In genomic region chr20:5002077-5002413, GRCh38 we compare ENCODE assay signal across 8 cellular contexts. TPM values are rescaled to one million over a fixed set of nuclear protein-coding genes. Genes with fewer than 3 reads are reported as not detected.
DNase-seq lines count a peak whose midpoint lies in the region; ATAC-seq and TF ChIP-seq lines count a peak whose summit lies in the region.

No MANE protein-coding gene starts in this region.

- H3K4me3 Mint-ChIP-seq in activated CD4-positive, alpha-beta T cell treated with anti-CD3 and anti-CD28 coated beads for 36 hours = peak overlapping the region; percentile 82
- H3K4me3 Mint-ChIP-seq in activated T-cell treated with anti-CD3 and anti-CD28 coated beads, Interleukin-2, amount 50 U/mL, for 72 hours = peak overlapping the region; percentile 95
- H3K4me3 Mint-ChIP-seq in stimulated activated naive CD8-positive, alpha-beta T cell treated with anti-CD3 and anti-CD28 coated beads, Interleukin-15, amount 100 ng/mL, for 72 hours = peak overlapping the region; percentile 91 to 98

- peak overlapping the region; percentile 79 for H3K4me3 ChIP-seq in iPS-18c (ENCODE audit: insufficient read depth, low read depth, low read length)

- H3K27me3 Mint-ChIP-seq in activated CD4-positive, alpha-beta T cell treated with anti-CD3 and anti-CD28 coated beads for 36 hours = no peaks in the 10 kb centered on the region
- peaks cover 10% of the 10 kb centered on the region for H3K27me3 Mint-ChIP-seq in activated T-cell treated with anti-CD3 and anti-CD28 coated beads, Interleukin-2, amount 50 U/mL, for 72 hours (ENCODE audit: low read depth)
- H3K27me3 Mint-ChIP-seq in stimulated activated naive CD8-positive, alpha-beta T cell treated with anti-CD3 and anti-CD28 coated beads, Interleukin-15, amount 100 ng/mL, for 72 hours = no peaks in the 10 kb centered on the region

- peak overlapping the region; percentile 11 for H3K27ac Mint-ChIP-seq in activated CD4-positive, alpha-beta T cell treated with anti-CD3 and anti-CD28 coated beads for 36 hours
- H3K27ac Mint-ChIP-seq in activated T-cell treated with anti-CD3 and anti-CD28 coated beads, Interleukin-2, amount 50 U/mL, for 72 hours = no peak overlapping the region
- H3K27ac Mint-ChIP-seq in stimulated activated naive CD8-positive, alpha-beta T cell treated with anti-CD3 and anti-CD28 coated beads, Interleukin-15, amount 100 ng/mL, for 72 hours = peak overlapping the region in 1 of 2 donors; percentile 99

- POLR2A ChIA-PET in activated CD4-positive, alpha-beta T cell treated with anti-CD3 and anti-CD28 coated beads for 36 hours (lab: Charles Lee) = no interaction called here
- POLR2A ChIA-PET in HEK293T (lab: Yijun Ruan, JAX) = no interaction called here

- intact Hi-C loops in activated CD4-positive, alpha-beta T cell treated with anti-CD3 and anti-CD28 coated beads for 36 hours (cut with DNase I, micrococcal nuclease) = loop anchor here in 1 of 2 experiments (10.0 kb wide), 1 partner anchor 103 kb away; no protein-coding TSS in a partner anchor

- ATAC-seq in activated CD4-positive, alpha-beta T cell treated with anti-CD3 and anti-CD28 coated beads for 36 hours = peak; percentile 1
- no peak for ATAC-seq in activated T-cell treated with anti-CD3 and anti-CD28 coated beads, Interleukin-2, amount 50 U/mL, for 72 hours (replicated peaks in 1 of 2)
- ATAC-seq in stimulated activated naive CD8-positive, alpha-beta T cell treated with anti-CD3 and anti-CD28 coated beads, Interleukin-15, amount 100 ng/mL, for 72 hours = no peak

- no peaks in the 10 kb centered on the region for H3K9me3 Mint-ChIP-seq in activated CD4-positive, alpha-beta T cell treated with anti-CD3 and anti-CD28 coated beads for 36 hours (ENCODE audit: low read depth)
- H3K9me3 Mint-ChIP-seq in activated T-cell treated with anti-CD3 and anti-CD28 coated beads, Interleukin-2, amount 50 U/mL, for 72 hours = no peaks in the 10 kb centered on the region
- no peaks in the 10 kb centered on the region for H3K9me3 Mint-ChIP-seq in stimulated activated naive CD8-positive, alpha-beta T cell treated with anti-CD3 and anti-CD28 coated beads, Interleukin-15, amount 100 ng/mL, for 72 hours

- CTCF ChIA-PET in activated CD4-positive, alpha-beta T cell treated with anti-CD3 and anti-CD28 coated beads for 36 hours (lab: Charles Lee) = no interaction called here
- CTCF ChIA-PET in HEK293T (lab: Yijun Ruan, JAX) = no interaction called here

- no peaks in the 10 kb centered on the region for H3K9me3 ChIP-seq in iPS-18c (ENCODE audit: control insufficient read depth, insufficient read depth, low read length)

- H3K36me3 Mint-ChIP-seq in activated CD4-positive, alpha-beta T cell treated with anti-CD3 and anti-CD28 coated beads for 36 hours (ENCODE audit: low read depth) = peaks cover 2% of the 10 kb centered on the region
- H3K36me3 Mint-ChIP-seq in activated T-cell treated with anti-CD3 and anti-CD28 coated beads, Interleukin-2, amount 50 U/mL, for 72 hours (ENCODE audit: insufficient read depth in 2 of 2) = peaks cover 0 to 2% of the 10 kb centered on the region in 2 donors

- peaks cover 26% of the 10 kb centered on the region for H3K4me1 Mint-ChIP-seq in activated CD4-positive, alpha-beta T cell treated with anti-CD3 and anti-CD28 coated beads for 36 hours
- peaks cover 42% of the 10 kb centered on the region for H3K4me1 Mint-ChIP-seq in activated T-cell treated with anti-CD3 and anti-CD28 coated beads, Interleukin-2, amount 50 U/mL, for 72 hours (ENCODE audit: low read depth)
- H3K4me1 Mint-ChIP-seq in stimulated activated naive CD8-positive, alpha-beta T cell treated with anti-CD3 and anti-CD28 coated beads, Interleukin-15, amount 100 ng/mL, for 72 hours = peaks cover 33% of the 10 kb centered on the region

- peak; percentile 12 for DNase-seq in activated CD4-positive, alpha-beta T cell treated with anti-CD3 and anti-CD28 coated beads for 36 hours
- DNase-seq in activated CD4-positive, alpha-beta T cell treated with anti-CD3 and anti-CD28 coated beads, Interleukin-2, amount 50 U/mL, for 4 hours = no peak
- no peak for DNase-seq in activated T-cell treated with anti-CD3 and anti-CD28 coated beads, Interleukin-2, amount 50 U/mL, for 72 hours
- DNase-seq in stimulated activated naive CD8-positive, alpha-beta T cell treated with anti-CD3 and anti-CD28 coated beads, Interleukin-15, amount 100 ng/mL, for 72 hours = peak in 1 of 2 donors; percentile 4
- no peak for DNase-seq in SW480 (ENCODE audit: low spot score)
- DNase-seq in HEK293T (ENCODE audit: extremely low spot score) = no peak
- no peak for DNase-seq in HUDEP-2 (lab: John Stamatoyannopoulos, UW; ENCODE audit: unreplicated experiment in 76 of 76)

TF ChIP-seq in HEK293T, 16 proteins besides CTCF, POLR2A, EP300 and RAD21:
- TF ChIP-seq FOXM1 (IDR thresholded peaks at IDR 0.05; ENCODE audit: borderline replicate concordance) (no peak), BHLHE40 (IDR thresholded peaks at IDR 0.05; ENCODE audit: borderline replicate concordance) (no peak)

RNA-seq across cellular contexts. Expression of gene SLC23A2, which starts 0.7 kb away (rescaled TPM):
- 10 to 100 TPM; 16.7 to 17.6 TPM for total RNA-seq in activated CD4-positive, alpha-beta T cell treated with anti-CD3 and anti-CD28 coated beads for 36 hours
- 10 to 100 TPM; 21.4 to 22.2 TPM for total RNA-seq in activated T-cell treated with anti-CD3 and anti-CD28 coated beads, Interleukin-2, amount 50 U/mL, for 72 hours
